In genomic region chr14:52759145-52759544, GRCh38 we compare ENCODE assay signal across 8 cellular contexts.
"Had no signal": no experiment of that assay in that cellular context is flagged by ENCODE, and none has a peak within 500 bp of the region (broad histone marks: within the 10 kb centered on the region; RNA-seq: fewer than 3 reads in every experiment).

No MANE protein-coding gene starts in this region.

- H3K27ac ChIP-seq: HL-60 had no signal

- H3K4me3 Mint-ChIP-seq: GM23338, H9, HFFc6 had no signal

- ATAC-seq: GM23338, K562 had no signal

- H3K27ac Mint-ChIP-seq: GM23338, H9, HFFc6 had no signal

- DNase-seq: H9, HCEC 1CT, HFFc6, IMR-90, KG1 had no signal

- H3K9me3 Mint-ChIP-seq: GM23338, H9, HFFc6 had no signal

- H3K4me3 ChIP-seq: GM23338, K562 had no signal

- H3K4me1 Mint-ChIP-seq: GM23338, H9 had no signal
